In genomic region chr14:53894456-53894855, GRCh38 we compare ENCODE assay signal across 10 cellular contexts.
DNase-seq lines count a peak whose midpoint lies in the region; ATAC-seq and TF ChIP-seq lines count a peak whose summit lies in the region.
"Had no signal": no experiment of that assay in that cellular context is flagged by ENCODE, and none has a peak within 500 bp of the region (broad histone marks: within the 10 kb centered on the region; RNA-seq: fewer than 3 reads in every experiment).

No MANE protein-coding gene starts in this region.

- ATAC-seq in HG03175 (IDR thresholded peaks at IDR 0.05; ENCODE audit: unreplicated experiment) (peak; percentile 74), left lobe of liver (no peak)
- ATAC-seq: K562 had no signal

- no peak for TF ChIP-seq CTCF in chondrocyte (IDR thresholded peaks at IDR 0.05)

- peaks cover 28% of the 10 kb centered on the region for H3K4me1 Mint-ChIP-seq in chondrocyte (ENCODE audit: low read depth)
- H3K4me1 Mint-ChIP-seq: central memory CD8-positive, alpha-beta T cell had no signal

- peaks cover 2% of the 10 kb centered on the region for H3K36me3 Mint-ChIP-seq in chondrocyte (ENCODE audit: low read depth)

- H3K4me3 Mint-ChIP-seq in chondrocyte (ENCODE audit: unreplicated experiment), result no peak overlapping the region
- H3K4me3 Mint-ChIP-seq: central memory CD8-positive, alpha-beta T cell had no signal

- no peaks in the 10 kb centered on the region for H3K9me3 Mint-ChIP-seq in chondrocyte (ENCODE audit: low read depth)

- H3K27me3 Mint-ChIP-seq in chondrocyte (ENCODE audit: low read depth), result peaks cover 2% of the 10 kb centered on the region
- H3K27me3 Mint-ChIP-seq: central memory CD8-positive, alpha-beta T cell had no signal

- DNase-seq in AG08396 (ENCODE audit: low spot score) (peak; percentile 29), GM19240 (ENCODE audit: insufficient read length, low spot score) (peak; percentile 22), chondrocyte (ENCODE audit: low spot score) (no peak), left lobe of liver (ENCODE audit: low spot score) (no peak), NCI-H748 (lab: John Stamatoyannopoulos, UW; ENCODE audit: unreplicated experiment) (no peak), activated gamma-delta T cell (lab: John Stamatoyannopoulos, UW) (no peak), NOMO-1 treated with dmso at 0.1 percent for 144 hours (lab: John Stamatoyannopoulos, UW; ENCODE audit: unreplicated experiment) (no peak)

- H3K27ac Mint-ChIP-seq in chondrocyte (ENCODE audit: unreplicated experiment), result peak overlapping the region; percentile 76

Comparison
In these comparisons a context has a peak if more than half of its experiments do, and no peak if none do; other contexts are left out.
1. DNase-seq: peak in AG08396 (single experiment) and GM19240 (single experiment); none in chondrocyte (single experiment), left lobe of liver (single experiment), NCI-H748 (single experiment), activated gamma-delta T cell (single experiment) and NOMO-1 treated with dmso at 0.1 percent for 144 hours (single experiment).